ENCODE assay signal across 11 cellular contexts in the genomic region with DNA sequence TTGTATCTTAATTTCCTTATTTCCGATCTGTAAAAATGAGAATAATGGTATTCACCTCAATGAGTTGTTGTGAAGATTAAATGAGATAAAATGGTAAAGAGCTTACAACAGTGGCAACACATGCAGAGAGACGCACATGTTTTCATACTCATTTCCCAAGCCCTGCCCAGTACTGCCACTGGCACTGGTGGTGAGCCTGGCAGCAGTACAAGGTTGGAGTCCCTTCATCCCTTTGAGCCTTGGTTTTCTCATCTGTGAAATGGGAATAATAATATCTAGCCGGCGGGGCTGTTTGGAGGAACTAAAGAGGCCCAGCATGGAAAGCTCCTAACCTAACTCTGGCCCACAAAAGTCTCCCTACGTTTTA. TPM values are rescaled to one million over a fixed set of nuclear protein-coding genes. Genes with fewer than 3 reads are reported as not detected.
A peak's percentile ranks its signal among the peaks of the same experiment; 100 is the strongest.
DNase-seq lines count a peak whose midpoint lies in the region; ATAC-seq, FAIRE-seq and TF ChIP-seq lines count a peak whose summit lies in the region.
"Had no signal": no experiment of that assay in that cellular context is flagged by ENCODE, and none has a peak within 500 bp of the region (broad histone marks: within the 10 kb centered on the region; RNA-seq: fewer than 3 reads in every experiment).

No MANE protein-coding gene starts in this region.

- H3K4me3 Mint-ChIP-seq in activated naive CD8-positive, alpha-beta T cell = peak overlapping the region; percentile 80
- H3K4me3 Mint-ChIP-seq in activated naive CD8-positive, alpha-beta T cell treated with anti-CD3 and anti-CD28 coated beads for 36 hours = no peak overlapping the region
- no peak overlapping the region for H3K4me3 Mint-ChIP-seq in activated CD8-positive, alpha-beta T cell treated with anti-CD3 and anti-CD28 coated beads, Interleukin-2, amount 10 ng/mL, durations not matched to agents 7 days and 5 days
- H3K4me3 Mint-ChIP-seq in immature natural killer cell (peak overlapping the region in 3 of 5 donors; percentile 3 to 30 (median 22)), CD14-positive monocyte (peak overlapping the region in 1 of 2 donors; percentile 90)

- no peak overlapping the region for H3K4me3 ChIP-seq in kidney (ENCODE audit: low read length in 2 of 2)

- CTCF ChIA-PET in activated CD8-positive, alpha-beta T cell treated with anti-CD3 and anti-CD28 coated beads, Interleukin-2, amount 10 ng/mL, durations not matched to agents 7 days and 5 days (lab: Charles Lee) = interaction anchor here (1.3 to 4.4 kb wide), 4 partner anchors 17 to 122 kb away, joined by 3 to 25 read pairs (median 7); no protein-coding TSS in a partner anchor

- no peak for FAIRE-seq in kidney (lab: Jason Lieb, UNC)

- peaks cover 6 to 8% of the 10 kb centered on the region in 2 donors for H3K4me1 ChIP-seq in kidney (ENCODE audit: control insufficient read depth in 1 of 2, insufficient read depth in 1 of 2, low read depth in 1 of 2, low read length in 2 of 2)

- no peak for ATAC-seq in activated CD8-positive, alpha-beta T cell treated with anti-CD3 and anti-CD28 coated beads, Interleukin-2, amount 10 ng/mL, durations not matched to agents 7 days and 5 days
- ATAC-seq: activated CD4-positive, CD25-positive, alpha-beta regulatory T cell treated with anti-CD3 and anti-CD28 coated beads, Interleukin-2, amount 50 U/mL, for 24 hours had no signal

- no peak for TF ChIP-seq CTCF in CD14-positive monocyte (IDR thresholded peaks at IDR 0.05)
- TF ChIP-seq CTCF in kidney (IDR thresholded peaks at IDR 0.05; ENCODE audit: borderline replicate concordance, extremely low read depth, insufficient read depth) = no peak

- H3K4me1 Mint-ChIP-seq in activated naive CD8-positive, alpha-beta T cell (ENCODE audit: low read depth) = peaks cover 23% of the 10 kb centered on the region
- H3K4me1 Mint-ChIP-seq in activated naive CD8-positive, alpha-beta T cell treated with anti-CD3 and anti-CD28 coated beads for 36 hours = peaks cover 16% of the 10 kb centered on the region
- peaks cover 15% of the 10 kb centered on the region for H3K4me1 Mint-ChIP-seq in activated CD8-positive, alpha-beta T cell treated with anti-CD3 and anti-CD28 coated beads, Interleukin-2, amount 10 ng/mL, durations not matched to agents 7 days and 5 days (ENCODE audit: low read depth)
- H3K4me1 Mint-ChIP-seq in immature natural killer cell (peaks cover 7 to 12% of the 10 kb centered on the region in 2 donors), CD14-positive monocyte (peaks cover 12% of the 10 kb centered on the region)

- no peak overlapping the region for H3K9ac ChIP-seq in kidney (ENCODE audit: low read length in 2 of 2)

- no peaks in the 10 kb centered on the region for H3K36me3 Mint-ChIP-seq in activated naive CD8-positive, alpha-beta T cell
- no peaks in the 10 kb centered on the region for H3K36me3 Mint-ChIP-seq in activated naive CD8-positive, alpha-beta T cell treated with anti-CD3 and anti-CD28 coated beads for 36 hours
- no peaks in the 10 kb centered on the region for H3K36me3 Mint-ChIP-seq in activated CD8-positive, alpha-beta T cell treated with anti-CD3 and anti-CD28 coated beads, Interleukin-2, amount 10 ng/mL, durations not matched to agents 7 days and 5 days (ENCODE audit: low read depth)
- H3K36me3 Mint-ChIP-seq in immature natural killer cell (peaks cover 0 to 4% (median 0%) of the 10 kb centered on the region in 3 donors), CD14-positive monocyte (peaks cover 2 to 4% of the 10 kb centered on the region in 2 donors)

- H3K9me3 ChIP-seq in kidney (ENCODE audit: control insufficient read depth in 1 of 2, low read length in 2 of 2) = no peaks in the 10 kb centered on the region
- H3K9me3 ChIP-seq: Peyer's patch had no signal

- no peak for DNase-seq in activated naive CD8-positive, alpha-beta T cell treated with anti-CD3 and anti-CD28 coated beads for 36 hours
- DNase-seq in activated CD8-positive, alpha-beta T cell treated with anti-CD3 and anti-CD28 coated beads, Interleukin-2, amount 10 ng/mL, durations not matched to agents 7 days and 5 days = peak; percentile 9
- DNase-seq in immature natural killer cell = no peak
- no peak for DNase-seq in CD14-positive monocyte (ENCODE audit: low spot score)
- DNase-seq in NCI-H345 (lab: John Stamatoyannopoulos, UW) = no peak
- no peak for DNase-seq in kidney
- DNase-seq: NCI-H187 treated with DMSO at 0.1 percent for 48 hours had no signal

- intact Hi-C loops in CD14-positive monocyte (cut with micrococcal nuclease) = no loop called here
- intact Hi-C loops in kidney (cut with DNase I) = no loop called here

- peaks cover 39% of the 10 kb centered on the region for H3K27me3 Mint-ChIP-seq in activated naive CD8-positive, alpha-beta T cell
- peaks cover 83% of the 10 kb centered on the region for H3K27me3 Mint-ChIP-seq in activated naive CD8-positive, alpha-beta T cell treated with anti-CD3 and anti-CD28 coated beads for 36 hours
- H3K27me3 Mint-ChIP-seq in activated CD8-positive, alpha-beta T cell treated with anti-CD3 and anti-CD28 coated beads, Interleukin-2, amount 10 ng/mL, durations not matched to agents 7 days and 5 days (ENCODE audit: low read depth) = peaks cover 76% of the 10 kb centered on the region
- H3K27me3 Mint-ChIP-seq in immature natural killer cell (ENCODE audit: low read depth in 3 of 3) = peaks cover 6 to 28% (median 14%) of the 10 kb centered on the region in 3 donors
- H3K27me3 Mint-ChIP-seq in CD14-positive monocyte (ENCODE audit: low read depth in 3 of 3) = peaks cover 65 to 75% (median 67%) of the 10 kb centered on the region in 3 donors

- POLR2A ChIA-PET in activated CD8-positive, alpha-beta T cell treated with anti-CD3 and anti-CD28 coated beads, Interleukin-2, amount 10 ng/mL, durations not matched to agents 7 days and 5 days (lab: Charles Lee) = no interaction called here

- no peak overlapping the region for H3K27ac Mint-ChIP-seq in activated naive CD8-positive, alpha-beta T cell
- H3K27ac Mint-ChIP-seq in activated naive CD8-positive, alpha-beta T cell treated with anti-CD3 and anti-CD28 coated beads for 36 hours = no peak overlapping the region
- H3K27ac Mint-ChIP-seq in activated CD8-positive, alpha-beta T cell treated with anti-CD3 and anti-CD28 coated beads, Interleukin-2, amount 10 ng/mL, durations not matched to agents 7 days and 5 days = no peak overlapping the region
- H3K27ac Mint-ChIP-seq in immature natural killer cell (no peak overlapping the region), CD14-positive monocyte (no peak overlapping the region)

- no peaks in the 10 kb centered on the region for H3K9me3 Mint-ChIP-seq in activated naive CD8-positive, alpha-beta T cell (ENCODE audit: low read depth)
- H3K9me3 Mint-ChIP-seq in activated naive CD8-positive, alpha-beta T cell treated with anti-CD3 and anti-CD28 coated beads for 36 hours = no peaks in the 10 kb centered on the region
- H3K9me3 Mint-ChIP-seq in activated CD8-positive, alpha-beta T cell treated with anti-CD3 and anti-CD28 coated beads, Interleukin-2, amount 10 ng/mL, durations not matched to agents 7 days and 5 days (ENCODE audit: insufficient read depth) = no peaks in the 10 kb centered on the region
- no peaks in the 10 kb centered on the region for H3K9me3 Mint-ChIP-seq in immature natural killer cell
- H3K9me3 Mint-ChIP-seq in CD14-positive monocyte = peaks cover 0 to 14% (median 4%) of the 10 kb centered on the region in 7 donors

- H3K36me3 ChIP-seq in kidney (ENCODE audit: control insufficient read depth in 1 of 2, insufficient read depth in 2 of 2, low read length in 2 of 2) = no peaks in the 10 kb centered on the region
- H3K36me3 ChIP-seq: Peyer's patch had no signal

- peak overlapping the region; percentile 34 for H3K27ac ChIP-seq in temporal lobe (ENCODE audit: low read depth, low read length)
- H3K27ac ChIP-seq in kidney (ENCODE audit: low read depth in 2 of 2, low read length in 2 of 2) = peak overlapping the region in 1 of 2 donors; percentile 9

RNA-seq across cellular contexts. Expression of gene CD276, which starts 0.9 kb away (rescaled TPM):
- total RNA-seq in activated naive CD8-positive, alpha-beta T cell treated with anti-CD3 and anti-CD28 coated beads for 36 hours = 1 to 10 TPM; 1.6 to 2.1 TPM
- not detected for total RNA-seq in activated CD8-positive, alpha-beta T cell treated with anti-CD3 and anti-CD28 coated beads, Interleukin-2, amount 10 ng/mL, durations not matched to agents 7 days and 5 days
- polyA plus RNA-seq in immature natural killer cell (not detected), CD14-positive monocyte (under 1 TPM; 0.52 to 0.64 TPM), kidney (ENCODE audit: insufficient read depth, low read depth, low replicate concordance) (25.0 TPM)
- total RNA-seq in temporal lobe (36.6 TPM), kidney (31.5 TPM)

RNA-seq across cellular contexts. Expression of gene NPTN, which starts 50.1 kb away (rescaled TPM):
- 10 to 100 TPM; 41.0 to 43.5 TPM for total RNA-seq in activated naive CD8-positive, alpha-beta T cell treated with anti-CD3 and anti-CD28 coated beads for 36 hours
- total RNA-seq in activated CD8-positive, alpha-beta T cell treated with anti-CD3 and anti-CD28 coated beads, Interleukin-2, amount 10 ng/mL, durations not matched to agents 7 days and 5 days = 10 to 100 TPM; 31.4 to 33.0 TPM
- 10 to 100 TPM; 30.3 to 58.7 (median 41.6) TPM for polyA plus RNA-seq in immature natural killer cell
- total RNA-seq in temporal lobe = 80.2 TPM
- polyA plus RNA-seq in CD14-positive monocyte = 10 to 100 TPM; 86.5 to 88.0 TPM
- total RNA-seq in kidney = 130 TPM
- polyA plus RNA-seq in kidney (ENCODE audit: insufficient read depth, low read depth, low replicate concordance) = 100 TPM

Comparison
In these comparisons a context has a peak if more than half of its experiments do, and no peak if none do; other contexts are left out.
1. H3K4me3 Mint-ChIP-seq: peak in activated naive CD8-positive, alpha-beta T cell (single experiment) and immature natural killer cell (3 of 5); none in activated naive CD8-positive, alpha-beta T cell treated with anti-CD3 and anti-CD28 coated beads for 36 hours (single experiment) and activated CD8-positive, alpha-beta T cell treated with anti-CD3 and anti-CD28 coated beads, Interleukin-2, amount 10 ng/mL, durations not matched to agents 7 days and 5 days (single experiment).
2. RNA of gene CD276, which starts 0.9 kb away (total RNA-seq): 36.6 TPM in temporal lobe (single experiment) and 31.5 TPM in kidney (single experiment); 1.6 to 2.1 TPM in activated naive CD8-positive, alpha-beta T cell treated with anti-CD3 and anti-CD28 coated beads for 36 hours and not detected in activated CD8-positive, alpha-beta T cell treated with anti-CD3 and anti-CD28 coated beads, Interleukin-2, amount 10 ng/mL, durations not matched to agents 7 days and 5 days; every median in the first group is over 10 times any median in the second.